ENCODE assay signal across 2 cellular contexts in genomic region chr11:108632041-108632440, GRCh38.
A peak's percentile ranks its signal among the peaks of the same experiment; 100 is the strongest.
TF ChIP-seq lines count a peak whose summit lies in the region.

No MANE protein-coding gene starts in this region.

TF ChIP-seq in IMR-90, 13 proteins besides CTCF, POLR2A, EP300 and RAD21:
- no peak for TF ChIP-seq RCOR1 (IDR thresholded peaks at IDR 0.05; ENCODE audit: insufficient replicate concordance, low read length)
- TF ChIP-seq MAFK (IDR thresholded peaks at IDR 0.05; ENCODE audit: low read depth, low read length) = peak; percentile 86
- TF ChIP-seq FOS (IDR thresholded peaks at IDR 0.05; ENCODE audit: low read depth, low read length) = no peak

TF ChIP-seq in H1, 55 proteins besides CTCF, POLR2A, EP300 and RAD21:
- peak; percentile 74 for TF ChIP-seq MAFK (IDR thresholded peaks at IDR 0.05; ENCODE audit: low read depth, low read length)
- TF ChIP-seq TEAD4 (IDR thresholded peaks at IDR 0.05; ENCODE audit: low read depth, low read length) = no peak
